ENCODE assay signal across 16 cellular contexts in the genomic region with DNA sequence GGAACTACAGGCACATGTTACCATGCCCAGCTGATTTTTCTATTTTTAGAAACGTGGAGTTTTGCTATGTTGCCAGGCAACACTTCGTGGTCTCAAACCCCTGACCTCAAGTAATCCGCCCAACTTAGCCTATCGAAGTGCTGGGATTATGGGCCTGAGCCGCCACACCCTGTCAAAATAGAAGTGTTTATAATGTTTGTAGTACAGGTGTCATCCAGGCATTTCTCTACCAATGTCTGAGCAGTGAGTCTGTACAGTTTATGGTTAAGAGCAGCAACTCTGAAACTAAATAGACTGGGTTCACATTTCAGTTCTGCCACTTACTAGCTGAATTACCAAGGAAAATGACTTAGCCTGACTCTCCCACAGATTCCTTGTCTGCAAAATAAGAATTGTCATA.
A peak's percentile ranks its signal among the peaks of the same experiment; 100 is the strongest.
DNase-seq lines count a peak whose midpoint lies in the region; ATAC-seq and TF ChIP-seq lines count a peak whose summit lies in the region.
"Had no signal": no experiment of that assay in that cellular context is flagged by ENCODE, and none has a peak within 500 bp of the region (broad histone marks: within the 10 kb centered on the region; RNA-seq: fewer than 3 reads in every experiment).

No MANE protein-coding gene starts in this region.

- no peak for ATAC-seq in HCT116
- ATAC-seq: HepG2 had no signal

- H3K79me2 ChIP-seq in HCT116 (ENCODE audit: insufficient read depth, low read length) (no peaks in the 10 kb centered on the region), hepatocyte (no peaks in the 10 kb centered on the region), osteoblast (ENCODE audit: insufficient read depth, low read length) (no peaks in the 10 kb centered on the region)

- H3K9me3 ChIP-seq in HCT116 (ENCODE audit: control insufficient read depth in 1 of 2, insufficient read depth in 1 of 2, low read depth in 1 of 2, low read length in 2 of 2) (peaks cover 0 to 4% of the 10 kb centered on the region in 2 experiments; a peak in 1 of 4 replicates), hepatocyte (ENCODE audit: low read depth) (peaks cover 14% of the 10 kb centered on the region), osteoblast (ENCODE audit: low read depth, low read length) (peaks cover 2% of the 10 kb centered on the region), endodermal cell (ENCODE audit: control insufficient read depth, low read length) (peaks cover 30% of the 10 kb centered on the region)

- WGBS in hepatocyte (ENCODE audit: low lambda C conversion rate, missing lambda C conversion rate), result 53% methylated on average over 5 of the region's 5 CpGs
- 91 to 96% methylated on average over 5 of the region's 5 CpGs for WGBS in endodermal cell (ENCODE audit: insufficient coverage in 1 of 2, insufficient read length in 1 of 2), 2 experiments

- no peak overlapping the region for H3K27ac Mint-ChIP-seq in endodermal cell

- no peaks in the 10 kb centered on the region for H3K27me3 ChIP-seq in HCT116 (ENCODE audit: insufficient read depth, low read length)
- no peaks in the 10 kb centered on the region for H3K27me3 ChIP-seq in hepatocyte
- no peaks in the 10 kb centered on the region for H3K27me3 ChIP-seq in osteoblast (ENCODE audit: insufficient read depth, low read length)
- H3K27me3 ChIP-seq in endodermal cell (ENCODE audit: control insufficient read depth, insufficient read depth, low read length, poor library complexity, severe bottlenecking), result no peaks in the 10 kb centered on the region

- peaks cover 31% of the 10 kb centered on the region for H3K9me3 Mint-ChIP-seq in endodermal cell

- no peaks in the 10 kb centered on the region for H4K20me1 ChIP-seq in HCT116 (ENCODE audit: insufficient read depth)
- H4K20me1 ChIP-seq in hepatocyte (ENCODE audit: insufficient read depth, poor library complexity, severe bottlenecking), result no peaks in the 10 kb centered on the region
- H4K20me1 ChIP-seq in osteoblast (ENCODE audit: insufficient read depth, low read length), result no peaks in the 10 kb centered on the region

- RAD21 ChIA-PET in HCT116 (lab: Charles Lee; ENCODE audit: low non-redundant PET in 1 of 2, low total read pairs in 2 of 2, uncharacterized antibody in 2 of 2, unreplicated experiment in 2 of 2), result no interaction called here

- CTCF ChIA-PET in HCT116 (lab: Charles Lee), result no interaction called here

- BruUV-seq in HCT116 (replicated peaks; lab: Mats Ljungman, UMichigan), result no TSS peak

- TF ChIP-seq RAD21 in HCT116 (IDR thresholded peaks at IDR 0.05; ENCODE audit: low read depth), result no peak

- DNase-seq in DMS53 (lab: John Stamatoyannopoulos, UW) (peak; percentile 66), HCT116 (ENCODE audit: low read depth, low spot score) (no peak), NCI-H524 (lab: John Stamatoyannopoulos, UW) (peak; percentile 1 to 51), hepatocyte (ENCODE audit: low spot score) (peak; percentile 15), osteoblast (ENCODE audit: insufficient read length, low spot score, missing footprints) (no peak), endodermal cell (no peak), occipital lobe (lab: John Stamatoyannopoulos, UW) (no peak), HT-29 (ENCODE audit: low spot score) (no peak)
- DNase-seq: C1 segment of cervical spinal cord, GF-D8, NCI-H1694, NCI-H2171, PC-9, SW 1271 had no signal

- peaks cover 8% of the 10 kb centered on the region for H3K36me3 Mint-ChIP-seq in endodermal cell (ENCODE audit: low read depth)

- intact Hi-C loops in HCT116 (cut with micrococcal nuclease), result no loop called here

- H3K27ac ChIP-seq in HCT116 (ENCODE audit: low read depth, low read length), result no peak overlapping the region
- peak overlapping the region; percentile 45 for H3K27ac ChIP-seq in hepatocyte
- H3K27ac ChIP-seq in osteoblast (ENCODE audit: low read depth, low read length), result no peak overlapping the region
- no peak overlapping the region for H3K27ac ChIP-seq in endodermal cell (ENCODE audit: low read depth, low read length)
- H3K27ac ChIP-seq: KMS-11, PC-9 had no signal

- no peak for TF ChIP-seq CTCF in HCT116 (IDR thresholded peaks at IDR 0.05 in 2 of 3, conservative IDR thresholded peaks at IDR 0.05 in 1 of 3; ENCODE audit: borderline replicate concordance in 1 of 3, insufficient read depth in 1 of 3, low read depth in 2 of 3, low read length in 2 of 3)
- no peak for TF ChIP-seq CTCF in hepatocyte (IDR thresholded peaks at IDR 0.05; ENCODE audit: poor library complexity)
- no peak for TF ChIP-seq CTCF in osteoblast (IDR thresholded peaks at IDR 0.05; ENCODE audit: extremely low read depth, low read depth, low read length)
- no peak for TF ChIP-seq CTCF in endodermal cell (conservative IDR thresholded peaks at IDR 0.05)

- POLR2A ChIA-PET in HCT116 (lab: Charles Lee), result no interaction called here

- peaks cover 4% of the 10 kb centered on the region for H3K27me3 Mint-ChIP-seq in endodermal cell (ENCODE audit: insufficient read depth)

- no peak for TF ChIP-seq POLR2A in HCT116 (IDR thresholded peaks at IDR 0.05; ENCODE audit: borderline replicate concordance, extremely low read depth, insufficient read depth, insufficient read length)

- peaks cover 31% of the 10 kb centered on the region for H3K4me1 Mint-ChIP-seq in endodermal cell

- no peak overlapping the region for H3K4me3 ChIP-seq in HCT116 (replicated peaks in 1 of 2; ENCODE audit: low read depth in 1 of 2, low read length in 2 of 2)
- no peak overlapping the region for H3K4me3 ChIP-seq in hepatocyte
- no peak overlapping the region for H3K4me3 ChIP-seq in osteoblast (ENCODE audit: insufficient read depth, low read length)
- no peak overlapping the region for H3K4me3 ChIP-seq in endodermal cell (ENCODE audit: low read length)
- H3K4me3 ChIP-seq: PC-9 had no signal

- H3K9ac ChIP-seq in HCT116 (ENCODE audit: low read length) (no peak overlapping the region), endodermal cell (ENCODE audit: extremely low read depth, low read length, poor library complexity, severe bottlenecking) (no peak overlapping the region)
- H3K9ac ChIP-seq: KMS-11 had no signal

- H3K9me2 ChIP-seq in HCT116 (ENCODE audit: insufficient read depth), result no peaks in the 10 kb centered on the region
- H3K9me2 ChIP-seq in hepatocyte (replicated peaks; ENCODE audit: insufficient read depth), result no peaks in the 10 kb centered on the region

- H3K4me2 ChIP-seq in HCT116 (ENCODE audit: low read length) (peak overlapping the region; percentile 30; the same call in 1 of the 2 replicates), hepatocyte (no peak overlapping the region), osteoblast (ENCODE audit: insufficient read depth, low read length) (no peak overlapping the region)
- H3K4me2 ChIP-seq: KMS-11, PC-9 had no signal

- H3K4me3 Mint-ChIP-seq in endodermal cell, result no peak overlapping the region

- H2AFZ ChIP-seq in HCT116 (ENCODE audit: low read depth, low read length, poor library complexity, severe bottlenecking) (no peak overlapping the region), hepatocyte (no peak overlapping the region), osteoblast (ENCODE audit: low read length) (no peak overlapping the region)
- H2AFZ ChIP-seq: PC-9 had no signal

- H3K36me3 ChIP-seq in HCT116 (ENCODE audit: control insufficient read depth in 1 of 2, insufficient read depth in 2 of 2, low read length in 2 of 2) (no peaks in the 10 kb centered on the region), hepatocyte (replicated peaks; ENCODE audit: insufficient read depth, low read depth) (no peaks in the 10 kb centered on the region), osteoblast (ENCODE audit: insufficient read depth, low read length) (no peaks in the 10 kb centered on the region), endodermal cell (ENCODE audit: control insufficient read depth, insufficient read depth, low read length) (no peaks in the 10 kb centered on the region)

- peaks cover 3 to 12% of the 10 kb centered on the region in 2 experiments; a peak in 3 of 4 replicates for H3K4me1 ChIP-seq in HCT116 (ENCODE audit: control insufficient read depth in 1 of 2, insufficient read depth in 2 of 2, low read length in 2 of 2)
- H3K4me1 ChIP-seq in hepatocyte (ENCODE audit: insufficient read depth), result no peaks in the 10 kb centered on the region
- H3K4me1 ChIP-seq in osteoblast (ENCODE audit: insufficient read depth, low read length), result no peaks in the 10 kb centered on the region
- peaks cover 4% of the 10 kb centered on the region for H3K4me1 ChIP-seq in endodermal cell (ENCODE audit: control insufficient read depth, insufficient read depth, low read length)

TF ChIP-seq in HCT116, 20 proteins besides CTCF, POLR2A, EP300 and RAD21 (continues in another document):
- TF ChIP-seq CBX3 (IDR thresholded peaks at IDR 0.05; ENCODE audit: low read depth) (no peak), CEBPB (IDR thresholded peaks at IDR 0.05; ENCODE audit: low read depth) (no peak), EZH2 (IDR thresholded peaks at IDR 0.05) (no peak), POLR2AphosphoS5 (IDR thresholded peaks at IDR 0.05; ENCODE audit: low read depth, low read length) (no peak), TCF7L2 (IDR thresholded peaks at IDR 0.05; ENCODE audit: borderline replicate concordance, extremely low read depth, insufficient read depth, insufficient read length) (no peak), FOSL1 (IDR thresholded peaks at IDR 0.05; ENCODE audit: low read depth) (no peak), SP1 (IDR thresholded peaks at IDR 0.05; ENCODE audit: low read depth) (no peak)
- TF ChIP-seq, protein P1, sequence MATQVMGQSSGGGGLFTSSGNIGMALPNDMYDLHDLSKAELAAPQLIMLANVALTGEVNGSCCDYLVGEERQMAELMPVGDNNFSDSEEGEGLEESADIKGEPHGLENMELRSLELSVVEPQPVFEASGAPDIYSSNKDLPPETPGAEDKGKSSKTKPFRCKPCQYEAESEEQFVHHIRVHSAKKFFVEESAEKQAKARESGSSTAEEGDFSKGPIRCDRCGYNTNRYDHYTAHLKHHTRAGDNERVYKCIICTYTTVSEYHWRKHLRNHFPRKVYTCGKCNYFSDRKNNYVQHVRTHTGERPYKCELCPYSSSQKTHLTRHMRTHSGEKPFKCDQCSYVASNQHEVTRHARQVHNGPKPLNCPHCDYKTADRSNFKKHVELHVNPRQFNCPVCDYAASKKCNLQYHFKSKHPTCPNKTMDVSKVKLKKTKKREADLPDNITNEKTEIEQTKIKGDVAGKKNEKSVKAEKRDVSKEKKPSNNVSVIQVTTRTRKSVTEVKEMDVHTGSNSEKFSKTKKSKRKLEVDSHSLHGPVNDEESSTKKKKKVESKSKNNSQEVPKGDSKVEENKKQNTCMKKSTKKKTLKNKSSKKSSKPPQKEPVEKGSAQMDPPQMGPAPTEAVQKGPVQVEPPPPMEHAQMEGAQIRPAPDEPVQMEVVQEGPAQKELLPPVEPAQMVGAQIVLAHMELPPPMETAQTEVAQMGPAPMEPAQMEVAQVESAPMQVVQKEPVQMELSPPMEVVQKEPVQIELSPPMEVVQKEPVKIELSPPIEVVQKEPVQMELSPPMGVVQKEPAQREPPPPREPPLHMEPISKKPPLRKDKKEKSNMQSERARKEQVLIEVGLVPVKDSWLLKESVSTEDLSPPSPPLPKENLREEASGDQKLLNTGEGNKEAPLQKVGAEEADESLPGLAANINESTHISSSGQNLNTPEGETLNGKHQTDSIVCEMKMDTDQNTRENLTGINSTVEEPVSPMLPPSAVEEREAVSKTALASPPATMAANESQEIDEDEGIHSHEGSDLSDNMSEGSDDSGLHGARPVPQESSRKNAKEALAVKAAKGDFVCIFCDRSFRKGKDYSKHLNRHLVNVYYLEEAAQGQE (IDR thresholded peaks at IDR 0.05; ENCODE audit: low read depth), result no peak

Comparison
In these comparisons a context has a peak if more than half of its experiments do, and no peak if none do; other contexts are left out.
1. DNase-seq: peak in DMS53 (single experiment), NCI-H524 (2 of 2) and hepatocyte (single experiment); none in HCT116 (single experiment), osteoblast (single experiment), endodermal cell (single experiment), occipital lobe (single experiment) and HT-29 (single experiment).